ENCODE assay signal across 9 cellular contexts in genomic region chr17:18191967-18192366, GRCh38. TPM values are rescaled to one million over a fixed set of nuclear protein-coding genes. Genes with fewer than 3 reads are reported as not detected.
A peak's percentile ranks its signal among the peaks of the same experiment; 100 is the strongest.
DNase-seq lines count a peak whose midpoint lies in the region; TF ChIP-seq lines count a peak whose summit lies in the region.
"Had no signal": no experiment of that assay in that cellular context is flagged by ENCODE, and none has a peak within 500 bp of the region (broad histone marks: within the 10 kb centered on the region; RNA-seq: fewer than 3 reads in every experiment).

No MANE protein-coding gene starts in this region.

- TF ChIP-seq CTCF in Loucy (conservative IDR thresholded peaks at IDR 0.05; ENCODE audit: low read length) (peak; percentile 44), endodermal cell (conservative IDR thresholded peaks at IDR 0.05) (peak; percentile 69), sigmoid colon (IDR thresholded peaks at IDR 0.05) (peak in 1 of 4 experiments; percentile 18)

- H3K9me2 ChIP-seq in Loucy (replicated peaks; ENCODE audit: low read depth, low read length), result no peaks in the 10 kb centered on the region

- WGBS in endodermal cell (ENCODE audit: insufficient coverage in 1 of 2, insufficient read length in 1 of 2), 2 experiments, result 83 to 98% methylated on average over 1 to 2 of the region's 2 CpGs
- 86 to 96% methylated on average over 2 of the region's 2 CpGs for WGBS in sigmoid colon, 2 donors

- H3K27ac Mint-ChIP-seq in endodermal cell, result peak overlapping the region; percentile 19

- H3F3A ChIP-seq in Loucy (ENCODE audit: low read depth), result no peaks in the 10 kb centered on the region

- H3K27ac ChIP-seq in endodermal cell (ENCODE audit: low read depth, low read length) (no peak overlapping the region), sigmoid colon (peak overlapping the region in 3 of 4 donors; percentile 98 to 99 (median 99))
- H3K27ac ChIP-seq: SJCRH30 had no signal

- no peak overlapping the region for H3K4me3 Mint-ChIP-seq in endodermal cell
- H3K4me3 Mint-ChIP-seq: mesothelial cell of epicardium had no signal

- peaks cover 89% of the 10 kb centered on the region for H4K20me1 ChIP-seq in Loucy (ENCODE audit: insufficient read depth, low read length, poor library complexity, severe bottlenecking)

- TF ChIP-seq EP300 in sigmoid colon (IDR thresholded peaks at IDR 0.05), result no peak

- H3K4me1 Mint-ChIP-seq in endodermal cell, result peaks cover 16% of the 10 kb centered on the region

- H3K4me3 ChIP-seq in Loucy (ENCODE audit: low read length, poor library complexity, severe bottlenecking), result peak overlapping the region; percentile 97
- no peak overlapping the region for H3K4me3 ChIP-seq in endodermal cell (ENCODE audit: low read length)
- H3K4me3 ChIP-seq in sigmoid colon, result no peak overlapping the region
- H3K4me3 ChIP-seq: SJCRH30 had no signal

- H3K79me2 ChIP-seq in Loucy (ENCODE audit: insufficient read depth, low read length), result peaks cover 99% of the 10 kb centered on the region

- H3K36me3 Mint-ChIP-seq in endodermal cell (ENCODE audit: low read depth), result peaks cover 63% of the 10 kb centered on the region

- peak overlapping the region; percentile 94 for H3K4me2 ChIP-seq in Loucy (ENCODE audit: low read depth, low read length, poor library complexity, severe bottlenecking)

- peaks cover 48% of the 10 kb centered on the region for H3K4me1 ChIP-seq in Loucy (ENCODE audit: insufficient read depth, low read length, poor library complexity, severe bottlenecking)
- no peaks in the 10 kb centered on the region for H3K4me1 ChIP-seq in endodermal cell (ENCODE audit: control insufficient read depth, insufficient read depth, low read length)
- H3K4me1 ChIP-seq in sigmoid colon, result peaks cover 0 to 69% (median 63%) of the 10 kb centered on the region in 4 donors

- H3K36me3 ChIP-seq in Loucy (ENCODE audit: insufficient read depth, low read length) (peaks cover 50% of the 10 kb centered on the region; the same call in 1 of the 2 replicates), endodermal cell (ENCODE audit: control insufficient read depth, insufficient read depth, low read length) (peaks cover 77% of the 10 kb centered on the region), sigmoid colon (peaks cover 9 to 27% (median 12%) of the 10 kb centered on the region in 4 donors)

- H2AFZ ChIP-seq in Loucy (ENCODE audit: low read length), result no peak overlapping the region

- H3K9me3 ChIP-seq in Loucy (ENCODE audit: insufficient read depth, low read depth, low read length) (no peaks in the 10 kb centered on the region), endodermal cell (ENCODE audit: control insufficient read depth, low read length) (no peaks in the 10 kb centered on the region), sigmoid colon (no peaks in the 10 kb centered on the region)
- H3K9me3 ChIP-seq: SJCRH30 had no signal

- TF ChIP-seq POLR2A in sigmoid colon (IDR thresholded peaks at IDR 0.05), result no peak

- intact Hi-C loops in sigmoid colon (cut with DNase I), result no loop called here

- H3K9me3 Mint-ChIP-seq in endodermal cell, result no peaks in the 10 kb centered on the region
- H3K9me3 Mint-ChIP-seq: mesothelial cell of epicardium had no signal

- H3K9ac ChIP-seq in Loucy (ENCODE audit: low read depth, low read length, poor library complexity, severe bottlenecking) (no peak overlapping the region), endodermal cell (ENCODE audit: extremely low read depth, low read length, poor library complexity, severe bottlenecking) (no peak overlapping the region)

- DNase-seq in ELR (ENCODE audit: low read depth) (peak; percentile 46), endodermal cell (peak; percentile 74), sigmoid colon (no peak), occipital lobe (lab: John Stamatoyannopoulos, UW) (no peak)
- DNase-seq in activated CD8-positive, alpha-beta memory T cell treated with anti-CD3 and anti-CD28 coated beads, Interleukin-2, amount 50 U/mL, for 4 hours, result no peak
- no peak for DNase-seq in NK-92 treated with Interleukin-12 subunit alpha and Interleukin-12 subunit beta, amount 100 ng/mL, for 24 hours (lab: John Stamatoyannopoulos, UW)

- no peaks in the 10 kb centered on the region for H3K27me3 Mint-ChIP-seq in endodermal cell (ENCODE audit: insufficient read depth)

- no peaks in the 10 kb centered on the region for H3K27me3 ChIP-seq in Loucy (ENCODE audit: insufficient read depth, low read length, poor library complexity, severe bottlenecking)
- no peaks in the 10 kb centered on the region for H3K27me3 ChIP-seq in endodermal cell (ENCODE audit: control insufficient read depth, insufficient read depth, low read length, poor library complexity, severe bottlenecking)
- no peaks in the 10 kb centered on the region for H3K27me3 ChIP-seq in sigmoid colon
- H3K27me3 ChIP-seq: SJCRH30 had no signal

RNA-seq across cellular contexts. Expression of gene ALKBH5, which starts 8.3 kb away (rescaled TPM):
- total RNA-seq in endodermal cell (10 to 100 TPM; 64.1 to 80.9 TPM), sigmoid colon (100 to 1,000 TPM; 100 to 109 (median 104) TPM), occipital lobe (79.7 TPM)
- polyA plus RNA-seq in endodermal cell (2013, experiment 1 of 2), result 51.6 TPM
- polyA plus RNA-seq in endodermal cell (2013, experiment 2 of 2), result 48.6 TPM
- 10 to 100 TPM; 36.6 to 46.7 (median 40.0) TPM for polyA plus RNA-seq in sigmoid colon

RNA-seq across cellular contexts. Expression of gene LLGL1, which starts 33.5 kb away (rescaled TPM):
- total RNA-seq in endodermal cell (10 to 100 TPM; 66.3 to 69.3 TPM), sigmoid colon (10 to 100 TPM; 16.8 to 25.2 (median 17.2) TPM), occipital lobe (34.0 TPM)
- 106 TPM for polyA plus RNA-seq in endodermal cell (2013, experiment 1 of 2)
- polyA plus RNA-seq in endodermal cell (2013, experiment 2 of 2), result 99.6 TPM
- polyA plus RNA-seq in sigmoid colon, result 10 to 100 TPM in 1 of 3 donors, 1 to 10 TPM in 2; 2.8 to 11.2 (median 4.2) TPM

Comparison
In these comparisons a context has a peak if more than half of its experiments do, and no peak if none do; other contexts are left out.
1. DNase-seq: peak in ELR (single experiment) and endodermal cell (single experiment); none in sigmoid colon (single experiment), activated CD8-positive, alpha-beta memory T cell treated with anti-CD3 and anti-CD28 coated beads, Interleukin-2, amount 50 U/mL, for 4 hours (single experiment), occipital lobe (single experiment) and NK-92 treated with Interleukin-12 subunit alpha and Interleukin-12 subunit beta, amount 100 ng/mL, for 24 hours (single experiment).